In the genomic region with DNA sequence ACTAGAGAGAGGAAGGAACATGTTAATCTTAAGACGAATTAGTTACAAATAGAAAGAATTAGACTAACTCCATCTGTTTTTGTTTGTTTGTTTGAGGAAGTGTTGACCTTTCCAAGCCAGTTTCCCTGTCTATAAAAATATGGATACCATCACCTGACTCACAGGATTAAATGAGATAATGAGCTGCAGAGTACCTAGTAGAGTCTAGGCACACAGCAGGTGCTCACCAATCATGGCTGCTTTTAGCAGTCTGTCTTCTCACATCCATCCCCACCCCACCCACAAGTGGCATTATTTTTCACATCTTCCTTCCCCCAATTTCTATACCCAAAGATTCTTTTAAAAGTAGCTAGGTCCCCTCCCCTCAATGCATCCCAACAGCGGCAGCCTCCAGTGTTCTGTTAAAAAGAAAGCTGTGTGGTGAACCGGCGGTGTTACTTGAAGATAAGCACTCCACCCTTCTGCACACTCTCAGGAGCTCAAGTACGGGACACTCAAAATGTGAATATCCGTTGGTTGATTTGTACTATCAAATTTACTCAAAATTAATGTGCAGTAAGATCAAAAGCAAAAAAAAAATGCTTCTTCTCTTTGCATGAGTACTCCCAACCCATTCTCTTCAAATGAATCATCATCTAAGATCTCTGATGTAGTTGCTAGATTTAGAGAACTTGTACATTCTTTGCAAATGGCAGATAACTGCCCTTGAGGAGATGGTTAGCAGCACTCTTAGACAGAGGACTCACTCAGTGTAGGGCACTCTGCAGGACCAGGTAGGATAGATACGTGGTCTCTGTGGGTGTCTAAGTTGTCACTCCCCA, we compare ENCODE assay signal across 8 cellular contexts.
DNase-seq lines count a peak whose midpoint lies in the region; ATAC-seq, FAIRE-seq and TF ChIP-seq lines count a peak whose summit lies in the region.

No MANE protein-coding gene starts in this region.

- peak overlapping the region; percentile 61 for H3K4me2 ChIP-seq in fibroblast of lung (ENCODE audit: extremely low read depth, insufficient read depth, low read length)

- no peak overlapping the region for H3K27ac ChIP-seq in CD8-positive, alpha-beta memory T cell (ENCODE audit: low read depth, low read length)
- H3K27ac ChIP-seq in fibroblast of lung (ENCODE audit: insufficient read depth, low read length) (no peak overlapping the region), small intestine (ENCODE audit: low read depth in 1 of 2, low read length in 1 of 2) (no peak overlapping the region)

- no peaks in the 10 kb centered on the region for H3K27me3 ChIP-seq in CD8-positive, alpha-beta memory T cell (ENCODE audit: insufficient read depth, low read length, poor library complexity, severe bottlenecking)
- H3K27me3 ChIP-seq in fibroblast of lung (ENCODE audit: control insufficient read depth, insufficient read depth, low read length) (no peaks in the 10 kb centered on the region), small intestine (ENCODE audit: control insufficient read depth in 2 of 2, insufficient read depth in 2 of 2, low read length in 2 of 2) (no peaks in the 10 kb centered on the region)

- WGBS in small intestine, 3 donors: 62 to 87% (median 68%) methylated on average over 7 of the region's 7 CpGs

- H3K4me3 ChIP-seq in CD8-positive, alpha-beta memory T cell (ENCODE audit: low read length): no peak overlapping the region
- H3K4me3 ChIP-seq in fibroblast of lung (replicated peaks in 1 of 4; ENCODE audit: control extremely low read depth in 1 of 4, insufficient read depth in 1 of 4, low read depth in 3 of 4, low read length in 4 of 4) (no peak overlapping the region), small intestine (ENCODE audit: low read depth in 1 of 2, low read length in 2 of 2) (no peak overlapping the region)

- no peak overlapping the region for H2AFZ ChIP-seq in fibroblast of lung (ENCODE audit: low read length)

- H4K20me1 ChIP-seq in fibroblast of lung (ENCODE audit: control insufficient read depth, extremely low read depth, insufficient read depth, low read length): no peaks in the 10 kb centered on the region

- peaks cover 58 to 88% (median 82%) of the 10 kb centered on the region in 3 donors for H3K4me1 Mint-ChIP-seq in CD8-positive, alpha-beta memory T cell
- peaks cover 1% of the 10 kb centered on the region for H3K4me1 Mint-ChIP-seq in progenitor cell of endocrine pancreas (ENCODE audit: low read depth)

- peaks cover 41% of the 10 kb centered on the region for H3K79me2 ChIP-seq in fibroblast of lung (ENCODE audit: control insufficient read depth, insufficient read depth, low read length)

- no peaks in the 10 kb centered on the region for H3K27me3 Mint-ChIP-seq in CD8-positive, alpha-beta memory T cell
- H3K27me3 Mint-ChIP-seq in progenitor cell of endocrine pancreas: no peaks in the 10 kb centered on the region

- no peak for FAIRE-seq in small intestine (lab: Jason Lieb, UNC)

- peaks cover 21% of the 10 kb centered on the region for H3K4me1 ChIP-seq in CD8-positive, alpha-beta memory T cell (ENCODE audit: insufficient read depth, low read length)
- H3K4me1 ChIP-seq in fibroblast of lung (ENCODE audit: control insufficient read depth, extremely low read depth, insufficient read depth, low read length): peaks cover 15% of the 10 kb centered on the region
- H3K4me1 ChIP-seq in small intestine (ENCODE audit: control insufficient read depth in 2 of 2, insufficient read depth in 1 of 2, low read depth in 1 of 2, low read length in 1 of 2): peaks cover 5 to 8% of the 10 kb centered on the region in 2 donors

- no peak for TF ChIP-seq CTCF in fibroblast of lung (conservative IDR thresholded peaks at IDR 0.05 in 1 of 2, IDR thresholded peaks at IDR 0.05 in 1 of 2; ENCODE audit: low read depth in 1 of 2, low read length in 2 of 2)
- no peak for TF ChIP-seq CTCF in progenitor cell of endocrine pancreas (IDR thresholded peaks at IDR 0.05; ENCODE audit: unreplicated experiment)

- no peak overlapping the region for H3K9ac ChIP-seq in fibroblast of lung (ENCODE audit: insufficient read depth, low read length)

- H3K36me3 ChIP-seq in CD8-positive, alpha-beta memory T cell (ENCODE audit: insufficient read depth, low read length): no peaks in the 10 kb centered on the region
- H3K36me3 ChIP-seq in fibroblast of lung (ENCODE audit: control insufficient read depth, insufficient read depth, low read length) (no peaks in the 10 kb centered on the region), small intestine (ENCODE audit: control insufficient read depth in 2 of 2, insufficient read depth in 2 of 2, low read length in 2 of 2) (no peaks in the 10 kb centered on the region)

- peak; percentile 63 for ATAC-seq in GM19372 (IDR thresholded peaks at IDR 0.05; ENCODE audit: low read depth, unreplicated experiment)
- peak; percentile 39 for ATAC-seq in HG03457 (IDR thresholded peaks at IDR 0.05; ENCODE audit: unreplicated experiment)

- POLR2A ChIA-PET in CD8-positive, alpha-beta memory T cell (lab: Charles Lee): no interaction called here

- peaks cover 0 to 5% (median 3%) of the 10 kb centered on the region in 3 donors for H3K36me3 Mint-ChIP-seq in CD8-positive, alpha-beta memory T cell
- no peaks in the 10 kb centered on the region for H3K36me3 Mint-ChIP-seq in progenitor cell of endocrine pancreas (ENCODE audit: insufficient read depth)

- H3K27ac Mint-ChIP-seq in CD8-positive, alpha-beta memory T cell: peak overlapping the region; percentile 1 to 86 (median 46)
- no peak overlapping the region for H3K27ac Mint-ChIP-seq in progenitor cell of endocrine pancreas

- no peak for DNase-seq in CD8-positive, alpha-beta memory T cell
- peak; percentile 46 to 84 for DNase-seq in fibroblast of lung (ENCODE audit: low read depth in 2 of 2)
- no peak for DNase-seq in small intestine
- no peak for DNase-seq in middle frontal gyrus (ENCODE audit: extremely low spot score, low spot score)
- no peak for DNase-seq in progenitor cell of endocrine pancreas (ENCODE audit: low spot score, unreplicated experiment)
- no peak for DNase-seq in cerebellar nuclear complex (lab: John Stamatoyannopoulos, UW)

- no peaks in the 10 kb centered on the region for H3K9me3 ChIP-seq in CD8-positive, alpha-beta memory T cell (ENCODE audit: low read length)
- H3K9me3 ChIP-seq in fibroblast of lung (ENCODE audit: control insufficient read depth, insufficient read depth, low read depth, low read length): no peaks in the 10 kb centered on the region
- no peaks in the 10 kb centered on the region for H3K9me3 ChIP-seq in small intestine (ENCODE audit: control insufficient read depth, low read depth)

- H3K4me3 Mint-ChIP-seq in CD8-positive, alpha-beta memory T cell: peak overlapping the region; percentile 14 to 82 (median 65)
- no peak overlapping the region for H3K4me3 Mint-ChIP-seq in progenitor cell of endocrine pancreas (ENCODE audit: low read depth)

- CTCF ChIA-PET in CD8-positive, alpha-beta memory T cell (lab: Charles Lee): no interaction called here

- no peaks in the 10 kb centered on the region for H3K9me3 Mint-ChIP-seq in CD8-positive, alpha-beta memory T cell
- H3K9me3 Mint-ChIP-seq in progenitor cell of endocrine pancreas (ENCODE audit: low read depth): no peaks in the 10 kb centered on the region

Comparison
In these comparisons a context has a peak if more than half of its experiments do, and no peak if none do; other contexts are left out.
1. DNase-seq: peak in fibroblast of lung (2 of 2); none in CD8-positive, alpha-beta memory T cell (0 of 5), small intestine (single experiment), middle frontal gyrus (single experiment), progenitor cell of endocrine pancreas (single experiment) and cerebellar nuclear complex (0 of 2).